ENCODE assay signal across 26 cellular contexts in genomic region chr2:102369866-102370265, GRCh38. TPM values are rescaled to one million over a fixed set of nuclear protein-coding genes. Genes with fewer than 3 reads are reported as not detected.
"Had no signal": no experiment of that assay in that cellular context is flagged by ENCODE, and none has a peak within 500 bp of the region (broad histone marks: within the 10 kb centered on the region; RNA-seq: fewer than 3 reads in every experiment).

No MANE protein-coding gene starts in this region.

- H3K27ac Mint-ChIP-seq: neural progenitor cell had no signal

- H3K4me3 ChIP-seq: coronary artery, heart left ventricle, neural progenitor cell, ovary, right atrium auricular region, sigmoid colon, skin epidermis, stomach, thoracic aorta, transverse colon had no signal

- H3K9me3 ChIP-seq: ovary had no signal

- H3K36me3 ChIP-seq: neural progenitor cell, ovary, sigmoid colon, thoracic aorta, transverse colon had no signal

- H3K27me3 ChIP-seq: heart left ventricle, neural progenitor cell, ovary, right atrium auricular region, sigmoid colon, stomach, transverse colon had no signal

- H3K4me1 Mint-ChIP-seq: neural progenitor cell had no signal

- H3K27ac ChIP-seq: coronary artery, heart left ventricle, neural progenitor cell, ovary, right atrium auricular region, sigmoid colon, stomach, thoracic aorta, transverse colon had no signal

- ATAC-seq: esophagus mucosa; heart left ventricle; left lobe of liver; naive thymus-derived CD8-positive, alpha-beta T cell had no signal

- DNase-seq: effector CD8-positive, alpha-beta T cell; heart left ventricle; hippocampal formation; islet precursor cell; mammary epithelial cell; naive thymus-derived CD8-positive, alpha-beta T cell; nucleus accumbens; ovary; sigmoid colon; stimulated activated CD4-positive, alpha-beta T cell treated with anti-CD3 and anti-CD28 coated beads, Interleukin-2, amount 100 ng/mL, for 24 hours; stimulated activated CD4-positive, alpha-beta T cell treated with anti-CD3 and anti-CD28 coated beads, Interleukin-4, amount 100 ng/mL, for 4 hours; stimulated activated naive CD4-positive, alpha-beta T cell; stomach; substantia nigra; transverse colon had no signal

- H3K4me3 Mint-ChIP-seq: neural progenitor cell had no signal

- H3K4me1 ChIP-seq: heart left ventricle, neural progenitor cell, right atrium auricular region, sigmoid colon, stomach, transverse colon had no signal

- H3K27me3 Mint-ChIP-seq: naive thymus-derived CD8-positive, alpha-beta T cell had no signal

- H3K36me3 Mint-ChIP-seq: neural progenitor cell had no signal

RNA-seq across cellular contexts. Expression of gene IL18RAP, which starts 53.1 kb away (rescaled TPM):
- total RNA-seq: dermis microvascular lymphatic vessel endothelial cell, fibroblast of lung, glomerular endothelial cell, mammary epithelial cell had no signal
- polyA plus RNA-seq: fibroblast of lung, mammary epithelial cell had no signal

RNA-seq across cellular contexts. Expression of gene IL1RL1, which starts 58.5 kb away (rescaled TPM):
- total RNA-seq: frontal cortex; naive thymus-derived CD8-positive, alpha-beta T cell had no signal
- polyA plus RNA-seq: naive thymus-derived CD8-positive, alpha-beta T cell had no signal
